In the genomic region with DNA sequence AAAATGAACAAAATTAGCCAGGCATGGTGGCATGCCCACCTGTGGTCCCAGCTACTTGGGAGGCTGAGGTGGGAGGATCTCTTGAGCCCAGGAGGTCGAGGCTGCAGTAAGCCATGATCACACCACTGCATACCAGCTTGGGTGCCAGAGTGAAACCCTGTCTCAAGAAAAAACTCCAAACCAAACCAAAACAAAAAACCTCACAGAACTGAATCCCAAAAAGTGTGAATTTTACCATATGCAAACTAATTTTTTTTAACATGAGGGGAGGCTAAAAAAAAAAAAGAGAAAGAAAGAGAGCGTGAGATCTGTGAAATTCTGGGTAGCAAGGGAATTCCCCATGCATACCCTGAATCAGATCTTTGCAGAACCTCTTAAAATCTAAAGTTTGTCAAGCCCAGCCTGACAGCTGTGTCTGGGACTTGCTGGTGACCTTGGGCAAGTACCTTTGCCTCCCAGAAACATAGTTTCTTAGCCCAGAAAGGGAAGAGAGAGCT, we compare ENCODE assay signal across 12 cellular contexts. TPM values are rescaled to one million over a fixed set of nuclear protein-coding genes. Genes with fewer than 3 reads are reported as not detected.
DNase-seq lines count a peak whose midpoint lies in the region; ATAC-seq, FAIRE-seq and TF ChIP-seq lines count a peak whose summit lies in the region.
"Had no signal": no experiment of that assay in that cellular context is flagged by ENCODE, and none has a peak within 500 bp of the region (broad histone marks: within the 10 kb centered on the region; RNA-seq: fewer than 3 reads in every experiment).

No MANE protein-coding gene starts in this region.

- H3K9me3 Mint-ChIP-seq in activated naive CD8-positive, alpha-beta T cell (ENCODE audit: low read depth), result no peaks in the 10 kb centered on the region
- H3K9me3 Mint-ChIP-seq in CD8-positive, alpha-beta T cell, result peaks cover 2% of the 10 kb centered on the region

- no peaks in the 10 kb centered on the region for H3K9me3 ChIP-seq in CD8-positive, alpha-beta T cell (ENCODE audit: low read length)
- H3K9me3 ChIP-seq: transverse colon had no signal

- FAIRE-seq in H54 (lab: Jason Lieb, UNC), result no peak

- POLR2A ChIA-PET in CD8-positive, alpha-beta T cell (lab: Charles Lee), result no interaction called here

- H3K27ac ChIP-seq in CD8-positive, alpha-beta T cell (ENCODE audit: low read depth, low read length), result no peak overlapping the region

- CTCF ChIA-PET in CD8-positive, alpha-beta T cell (lab: Charles Lee), result no interaction called here

- H3K4me3 ChIP-seq in CD8-positive, alpha-beta T cell (ENCODE audit: low read depth, low read length), result no peak overlapping the region
- H3K4me3 ChIP-seq: transverse colon had no signal

- peaks cover 4% of the 10 kb centered on the region for H3K4me1 Mint-ChIP-seq in activated naive CD8-positive, alpha-beta T cell (ENCODE audit: low read depth)
- no peaks in the 10 kb centered on the region for H3K4me1 Mint-ChIP-seq in CD8-positive, alpha-beta T cell (ENCODE audit: low read depth)

- no peak for TF ChIP-seq POLR2A in H54 (IDR thresholded peaks at IDR 0.05; ENCODE audit: low read depth, low read length)

- peak; percentile 44 for DNase-seq in activated CD4-positive, alpha-beta T cell treated with anti-CD3 and anti-CD28 coated beads for 48 hours
- DNase-seq in activated CD4-positive, alpha-beta T cell treated with anti-CD3 and anti-CD28 coated beads for 4 hours, result no peak
- DNase-seq in H54 (ENCODE audit: insufficient read length, low spot score) (no peak), NCI-H82 treated with DMSO at 0.1 percent for 48 hours (lab: John Stamatoyannopoulos, UW; ENCODE audit: unreplicated experiment) (no peak)
- DNase-seq in CD8-positive, alpha-beta T cell, result no peak
- DNase-seq: Kasumi-1, left cardiac atrium, NCI-H524, transverse colon had no signal

- intact Hi-C loops in CD8-positive, alpha-beta T cell (cut with DNase I, micrococcal nuclease), result no loop called here

- H3K27me3 Mint-ChIP-seq in activated naive CD8-positive, alpha-beta T cell, result no peaks in the 10 kb centered on the region
- H3K27me3 Mint-ChIP-seq in CD8-positive, alpha-beta T cell (ENCODE audit: low read depth), result no peaks in the 10 kb centered on the region

- no peaks in the 10 kb centered on the region for H3K27me3 ChIP-seq in CD8-positive, alpha-beta T cell (ENCODE audit: insufficient read depth, low read length)
- H3K27me3 ChIP-seq: transverse colon had no signal

- H3K4me3 Mint-ChIP-seq in activated naive CD8-positive, alpha-beta T cell, result no peak overlapping the region
- H3K4me3 Mint-ChIP-seq in CD8-positive, alpha-beta T cell, result no peak overlapping the region

- no peaks in the 10 kb centered on the region for H3K4me1 ChIP-seq in CD8-positive, alpha-beta T cell (ENCODE audit: insufficient read depth, low read length)

- H3K27ac Mint-ChIP-seq in activated naive CD8-positive, alpha-beta T cell, result peak overlapping the region; percentile 64
- no peak overlapping the region for H3K27ac Mint-ChIP-seq in CD8-positive, alpha-beta T cell

- no peaks in the 10 kb centered on the region for H3K36me3 ChIP-seq in CD8-positive, alpha-beta T cell (ENCODE audit: insufficient read depth, low read length)
- H3K36me3 ChIP-seq: transverse colon had no signal

- peaks cover 2% of the 10 kb centered on the region for H3K36me3 Mint-ChIP-seq in activated naive CD8-positive, alpha-beta T cell
- no peaks in the 10 kb centered on the region for H3K36me3 Mint-ChIP-seq in CD8-positive, alpha-beta T cell

- no peak for TF ChIP-seq CTCF in CD8-positive, alpha-beta T cell (IDR thresholded peaks at IDR 0.05)

- peak; percentile 86 for ATAC-seq in GM19452 (IDR thresholded peaks at IDR 0.05; ENCODE audit: unreplicated experiment)
- peak; percentile 47 for ATAC-seq in HG02938 (IDR thresholded peaks at IDR 0.05; ENCODE audit: unreplicated experiment)
- ATAC-seq in CD8-positive, alpha-beta T cell, result no peak
- ATAC-seq: left cardiac atrium had no signal

RNA-seq across cellular contexts. Expression of a gene that starts 17.1 kb away (rescaled TPM):
- under 1 TPM; 0.49 to 0.83 TPM for total RNA-seq in CD8-positive, alpha-beta T cell
